In the genomic region with DNA sequence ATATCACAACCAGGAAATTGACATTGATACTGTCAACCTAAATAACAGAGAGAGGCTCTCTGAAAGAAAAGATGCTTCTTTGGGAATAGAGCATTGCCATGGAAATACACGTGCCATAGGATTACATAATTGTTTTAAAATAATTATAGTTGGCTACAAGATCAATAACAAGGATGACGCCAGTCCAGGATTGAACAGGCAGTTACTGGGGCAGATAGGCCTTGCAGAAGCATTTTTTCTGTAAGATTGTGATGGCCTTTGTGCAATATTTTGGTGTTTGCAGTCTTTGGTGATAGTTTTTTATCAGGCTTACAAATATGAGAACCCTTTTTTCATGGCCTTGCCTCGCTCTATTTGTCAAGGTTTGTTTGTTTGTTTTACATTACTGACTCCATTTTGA, we compare ENCODE assay signal across 34 cellular contexts.
"Had no signal": no experiment of that assay in that cellular context is flagged by ENCODE, and none has a peak within 500 bp of the region (broad histone marks: within the 10 kb centered on the region; RNA-seq: fewer than 3 reads in every experiment).

No MANE protein-coding gene starts in this region.

- H3K9me3 Mint-ChIP-seq: activated CD4-positive, alpha-beta T cell treated with anti-CD3 and anti-CD28 coated beads, Interleukin-2, amount 10 ng/mL, durations not matched to agents 7 days and 5 days; activated naive CD4-positive, alpha-beta T cell treated with anti-CD3 and anti-CD28 coated beads, Interleukin-2, amount 50 U/mL, for 24 hours; activated T-cell treated with anti-CD3 and anti-CD28 coated beads, Interleukin-2, amount 50 U/mL, for 24 hours; activated T-helper 2 cell treated with anti-CD3 and anti-CD28 coated beads, Interferon-gamma antibody, Interleukin-2, Interleukin-4, amounts not matched to agents 10 μg/mL and 5 μg/mL and 100 μg/mL, durations not matched to agents 14 hours and 24 hours and 36 hours; T-helper 1 cell treated with Interleukin-12 subunit alpha and Interleukin-12 subunit beta and Interleukin-4 antibody, amounts not matched to agents 30 μg/mL and 1 μg/mL, for 36 hours; T-helper 2 cell treated with Interferon-gamma antibody and Interleukin-4, amounts not matched to agents 5 μg/mL and 100 μg/mL, for 36 hours had no signal

- H3K4me1 ChIP-seq: SJSA1 had no signal

- FAIRE-seq: astrocyte, bronchial epithelial cell, TTC549 had no signal

- H3K9me3 ChIP-seq: adrenal gland, body of pancreas, SJSA1, SK-N-SH had no signal

- H3K27me3 ChIP-seq: adrenal gland, body of pancreas, SJSA1 had no signal

- H3K9ac ChIP-seq: SK-N-SH had no signal

- H3K4me2 ChIP-seq: SK-N-SH had no signal

- DNase-seq: activated CD4-positive, alpha-beta T cell treated with anti-CD3 and anti-CD28 coated beads for 36 hours; activated CD4-positive, alpha-beta T cell treated with anti-CD3 and anti-CD28 coated beads, Interleukin-2, amount 10 ng/mL, durations not matched to agents 7 days and 5 days; activated CD4-positive, alpha-beta T cell treated with anti-CD3 and anti-CD28 coated beads, Interleukin-2, amount 50 U/mL, for 48 hours; activated CD8-positive, alpha-beta T cell treated with anti-CD3 and anti-CD28 coated beads, Interleukin-2, amount 10 ng/mL, durations not matched to agents 7 days and 5 days; activated gamma-delta T cell; activated naive CD4-positive, alpha-beta T cell treated with Interleukin-2 at 50 U/mL for 16 hours; activated T-cell treated with anti-CD3 and anti-CD28 coated beads, Interleukin-2, amount 50 U/mL, for 24 hours; body of pancreas; caudate nucleus; cerebellar nuclear complex; NCI-H1105; NCI-H1417 treated with DMSO at 0.1 percent for 48 hours; NCI-H187; NCI-H2029 treated with DMSO at 0.1 percent for 48 hours; NCI-H2107; NCI-H2171 treated with DMSO at 0.1 percent for 48 hours; NCI-H2227 treated with DMSO at 0.1 percent for 48 hours; NCI-H446 treated with DMSO at 0.1 percent for 48 hours; NCI-H524; RPMI8226; SHP77 treated with DMSO at 0.1 percent for 48 hours; SK-N-SH had no signal

- ATAC-seq: activated CD4-positive, alpha-beta T cell treated with anti-CD3 and anti-CD28 coated beads for 36 hours; activated CD4-positive, CD25-positive, alpha-beta regulatory T cell treated with anti-CD3 and anti-CD28 coated beads, Interleukin-2, amount 50 U/mL, for 24 hours; activated CD8-positive, alpha-beta T cell treated with anti-CD3 and anti-CD28 coated beads, Interleukin-2, amount 10 ng/mL, durations not matched to agents 7 days and 5 days; body of pancreas; Panc1 had no signal

- H3K4me3 ChIP-seq: adrenal gland, body of pancreas, SJSA1 had no signal

- H3K4me3 Mint-ChIP-seq: activated CD4-positive, alpha-beta T cell treated with anti-CD3 and anti-CD28 coated beads for 36 hours; activated CD4-positive, alpha-beta T cell treated with anti-CD3 and anti-CD28 coated beads, Interleukin-2, amount 10 ng/mL, durations not matched to agents 7 days and 5 days; activated CD8-positive, alpha-beta T cell treated with anti-CD3 and anti-CD28 coated beads, Interleukin-2, amount 10 ng/mL, durations not matched to agents 7 days and 5 days; activated naive CD4-positive, alpha-beta T cell treated with anti-CD3 and anti-CD28 coated beads, Interleukin-2, amount 50 U/mL, for 24 hours; activated T-cell treated with anti-CD3 and anti-CD28 coated beads, Interleukin-2, amount 50 U/mL, for 24 hours; T-helper 1 cell treated with Interleukin-12 subunit alpha and Interleukin-12 subunit beta and Interleukin-4 antibody, amounts not matched to agents 30 μg/mL and 1 μg/mL, for 36 hours; T-helper 2 cell treated with Interferon-gamma antibody and Interleukin-4, amounts not matched to agents 5 μg/mL and 100 μg/mL, for 36 hours; WTC11 had no signal

- H3K4me1 Mint-ChIP-seq: activated CD4-positive, alpha-beta T cell treated with anti-CD3 and anti-CD28 coated beads for 36 hours had no signal

- H3K27ac Mint-ChIP-seq: activated CD4-positive, alpha-beta T cell treated with anti-CD3 and anti-CD28 coated beads for 36 hours; activated CD4-positive, alpha-beta T cell treated with anti-CD3 and anti-CD28 coated beads, Interleukin-2, amount 10 ng/mL, durations not matched to agents 7 days and 5 days; activated CD8-positive, alpha-beta T cell treated with anti-CD3 and anti-CD28 coated beads, Interleukin-2, amount 10 ng/mL, durations not matched to agents 7 days and 5 days; activated naive CD4-positive, alpha-beta T cell treated with anti-CD3 and anti-CD28 coated beads, Interleukin-2, amount 50 U/mL, for 24 hours; activated T-cell treated with anti-CD3 and anti-CD28 coated beads, Interleukin-2, amount 50 U/mL, for 24 hours; activated T-helper 2 cell treated with anti-CD3 and anti-CD28 coated beads, Interferon-gamma antibody, Interleukin-2, Interleukin-4, amounts not matched to agents 10 μg/mL and 5 μg/mL and 100 μg/mL, durations not matched to agents 14 hours and 24 hours and 36 hours; T-helper 1 cell treated with Interleukin-12 subunit alpha and Interleukin-12 subunit beta and Interleukin-4 antibody, amounts not matched to agents 30 μg/mL and 1 μg/mL, for 36 hours; T-helper 2 cell treated with Interferon-gamma antibody and Interleukin-4, amounts not matched to agents 5 μg/mL and 100 μg/mL, for 36 hours; WTC11 had no signal

- H3K27me3 Mint-ChIP-seq: activated CD4-positive, alpha-beta T cell treated with anti-CD3 and anti-CD28 coated beads for 36 hours; activated CD4-positive, alpha-beta T cell treated with anti-CD3 and anti-CD28 coated beads, Interleukin-2, amount 10 ng/mL, durations not matched to agents 7 days and 5 days; activated naive CD4-positive, alpha-beta T cell treated with anti-CD3 and anti-CD28 coated beads, Interleukin-2, amount 50 U/mL, for 24 hours; activated T-cell treated with anti-CD3 and anti-CD28 coated beads, Interleukin-2, amount 50 U/mL, for 24 hours had no signal

- H3K27ac ChIP-seq: SJSA1 had no signal

- H3K36me3 ChIP-seq: adrenal gland, SJSA1 had no signal

- H3K9me2 ChIP-seq: SK-N-SH had no signal
